In genomic region chr17:44203731-44204452, GRCh38 we compare ENCODE assay signal across 8 cellular contexts. TPM values are rescaled to one million over a fixed set of nuclear protein-coding genes. Genes with fewer than 3 reads are reported as not detected.
DNase-seq lines count a peak whose midpoint lies in the region; ATAC-seq, FAIRE-seq and TF ChIP-seq lines count a peak whose summit lies in the region.

No MANE protein-coding gene starts in this region.

- peak; percentile 86 for FAIRE-seq in GM19239 (lab: Jason Lieb, UNC)

- TF ChIP-seq EP300 in gastroesophageal sphincter (IDR thresholded peaks at IDR 0.05): no peak

- no peak for ATAC-seq in CD4-positive, CD25-positive, alpha-beta regulatory T cell (ENCODE audit: low read depth in 2 of 2)
- ATAC-seq in gastroesophageal sphincter (no peak), GM19324 (IDR thresholded peaks at IDR 0.05; ENCODE audit: low FRiP score, unreplicated experiment) (no peak)

- H3K4me3 Mint-ChIP-seq in CD4-positive, CD25-positive, alpha-beta regulatory T cell: peak overlapping the region in 1 of 4 donors; percentile 73

- no peak overlapping the region for H3K27ac ChIP-seq in CD4-positive, CD25-positive, alpha-beta regulatory T cell (ENCODE audit: insufficient read depth, low read length, poor library complexity, severe bottlenecking)
- H3K27ac ChIP-seq in gastroesophageal sphincter: no peak overlapping the region
- H3K27ac ChIP-seq in vagina: no peak overlapping the region

- H3K9me3 Mint-ChIP-seq in CD4-positive, CD25-positive, alpha-beta regulatory T cell: no peaks in the 10 kb centered on the region

- peaks cover 22 to 41% (median 23%) of the 10 kb centered on the region in 4 donors for H3K4me1 Mint-ChIP-seq in CD4-positive, CD25-positive, alpha-beta regulatory T cell

- peak in 2 of 3 donors; percentile 44 to 79 for DNase-seq in CD4-positive, CD25-positive, alpha-beta regulatory T cell
- DNase-seq in GM19239 (ENCODE audit: insufficient read length, low spot score) (no peak), NOMO-1 treated with dmso at 0.1 percent for 144 hours (lab: John Stamatoyannopoulos, UW; ENCODE audit: unreplicated experiment) (peak; percentile 90), vagina (ENCODE audit: extremely low spot score in 2 of 2) (no peak)
- DNase-seq in activated T-cell treated with anti-CD3 and anti-CD28 coated beads, Interleukin-2, amount 50 U/mL, for 48 hours: peak; percentile 73 to 75
- DNase-seq in stimulated activated CD8-positive, alpha-beta memory T cell treated with anti-CD3 and anti-CD28 coated beads, Interleukin-4, amount 100 ng/mL, for 48 hours: peak; percentile 83

- TF ChIP-seq POLR2A in gastroesophageal sphincter (IDR thresholded peaks at IDR 0.05): no peak
- TF ChIP-seq POLR2A in vagina (IDR thresholded peaks at IDR 0.05): no peak

- H3K36me3 ChIP-seq in CD4-positive, CD25-positive, alpha-beta regulatory T cell (ENCODE audit: control insufficient read depth, insufficient read depth, low read length): peaks cover 23% of the 10 kb centered on the region
- H3K36me3 ChIP-seq in gastroesophageal sphincter: peaks cover 0 to 26% of the 10 kb centered on the region in 2 donors
- peaks cover 0 to 20% of the 10 kb centered on the region in 2 donors for H3K36me3 ChIP-seq in vagina

- H3K27me3 Mint-ChIP-seq in CD4-positive, CD25-positive, alpha-beta regulatory T cell: no peaks in the 10 kb centered on the region

- H3K4me3 ChIP-seq in CD4-positive, CD25-positive, alpha-beta regulatory T cell (ENCODE audit: low read depth, low read length): no peak overlapping the region
- H3K4me3 ChIP-seq in gastroesophageal sphincter (no peak overlapping the region), vagina (no peak overlapping the region)

- H3K4me1 ChIP-seq in CD4-positive, CD25-positive, alpha-beta regulatory T cell (ENCODE audit: control insufficient read depth, insufficient read depth, low read length, poor library complexity, severe bottlenecking): peaks cover 15% of the 10 kb centered on the region
- H3K4me1 ChIP-seq in gastroesophageal sphincter (peaks cover 0 to 29% (median 0%) of the 10 kb centered on the region in 3 donors), vagina (peaks cover 15% of the 10 kb centered on the region)

- peaks cover 10% of the 10 kb centered on the region for H3K36me3 Mint-ChIP-seq in CD4-positive, CD25-positive, alpha-beta regulatory T cell

- H3K27ac Mint-ChIP-seq in CD4-positive, CD25-positive, alpha-beta regulatory T cell: peak overlapping the region in 2 of 3 donors; percentile 47 to 92

- H3K9me3 ChIP-seq in CD4-positive, CD25-positive, alpha-beta regulatory T cell (ENCODE audit: control insufficient read depth in 2 of 2, low read length in 2 of 2): no peaks in the 10 kb centered on the region
- no peaks in the 10 kb centered on the region for H3K9me3 ChIP-seq in gastroesophageal sphincter
- no peaks in the 10 kb centered on the region for H3K9me3 ChIP-seq in vagina

- intact Hi-C loops in vagina (cut with DNase I): no loop called here

- TF ChIP-seq CTCF in gastroesophageal sphincter (IDR thresholded peaks at IDR 0.05) (peak in 3 of 4 experiments; percentile 38 to 59 (median 54)), vagina (IDR thresholded peaks at IDR 0.05) (peak in 1 of 3 experiments; percentile 40)

- H3K27me3 ChIP-seq in CD4-positive, CD25-positive, alpha-beta regulatory T cell (ENCODE audit: control insufficient read depth, insufficient read depth, low read length): no peaks in the 10 kb centered on the region
- no peaks in the 10 kb centered on the region for H3K27me3 ChIP-seq in gastroesophageal sphincter
- no peaks in the 10 kb centered on the region for H3K27me3 ChIP-seq in vagina

- WGBS in gastroesophageal sphincter (ENCODE audit: low coverage in 1 of 2), 2 donors: 43 to 50% methylated on average over 8 to 9 of the region's 9 CpGs

RNA-seq across cellular contexts. Expression of gene ATXN7L3, which starts 4.2 kb away (rescaled TPM):
- total RNA-seq in CD4-positive, CD25-positive, alpha-beta regulatory T cell: 103 TPM
- 10 to 100 TPM; 10.3 to 16.1 (median 12.6) TPM for polyA plus RNA-seq in CD4-positive, CD25-positive, alpha-beta regulatory T cell
- 10 to 100 TPM; 33.2 to 63.0 (median 49.0) TPM for total RNA-seq in gastroesophageal sphincter
- 27.3 TPM for total RNA-seq in vagina

RNA-seq across cellular contexts. Expression of gene UBTF, which starts 15.6 kb away (rescaled TPM):
- total RNA-seq in CD4-positive, CD25-positive, alpha-beta regulatory T cell: 104 TPM
- polyA plus RNA-seq in CD4-positive, CD25-positive, alpha-beta regulatory T cell: 10 to 100 TPM; 22.3 to 28.5 (median 26.5) TPM
- total RNA-seq in gastroesophageal sphincter (10 to 100 TPM; 55.6 to 85.5 (median 60.4) TPM), vagina (53.5 TPM)

RNA-seq across cellular contexts. Expression of gene TMUB2, which starts 17.1 kb away (rescaled TPM):
- total RNA-seq in CD4-positive, CD25-positive, alpha-beta regulatory T cell: 67.7 TPM
- 10 to 100 TPM; 31.7 to 43.7 (median 34.5) TPM for polyA plus RNA-seq in CD4-positive, CD25-positive, alpha-beta regulatory T cell
- 10 to 100 TPM; 28.3 to 36.1 (median 29.8) TPM for total RNA-seq in gastroesophageal sphincter
- total RNA-seq in vagina: 34.9 TPM

RNA-seq across cellular contexts. Expression of gene ASB16, which starts 33.4 kb away (rescaled TPM):
- total RNA-seq in CD4-positive, CD25-positive, alpha-beta regulatory T cell: not detected
- polyA plus RNA-seq in CD4-positive, CD25-positive, alpha-beta regulatory T cell: under 1 TPM in 2 of 4 donors, not detected in 2; 0.09 to 0.16 TPM
- total RNA-seq in gastroesophageal sphincter: 1 to 10 TPM; 1.8 to 6.9 (median 3.9) TPM
- total RNA-seq in vagina: not detected

Comparison
In these comparisons a context has a peak if more than half of its experiments do, and no peak if none do; other contexts are left out.
1. DNase-seq: peak in CD4-positive, CD25-positive, alpha-beta regulatory T cell (2 of 3), NOMO-1 treated with dmso at 0.1 percent for 144 hours (single experiment), activated T-cell treated with anti-CD3 and anti-CD28 coated beads, Interleukin-2, amount 50 U/mL, for 48 hours (2 of 2) and stimulated activated CD8-positive, alpha-beta memory T cell treated with anti-CD3 and anti-CD28 coated beads, Interleukin-4, amount 100 ng/mL, for 48 hours (single experiment); none in GM19239 (single experiment) and vagina (0 of 2).